Comparison of ENCODE assay signal across 8 cellular contexts in genomic region chr15:33226559-33227181, GRCh38. TPM values are rescaled to one million over a fixed set of nuclear protein-coding genes. Genes with fewer than 3 reads are reported as not detected.
A peak's percentile ranks its signal among the peaks of the same experiment; 100 is the strongest.
DNase-seq lines count a peak whose midpoint lies in the region; ATAC-seq and TF ChIP-seq lines count a peak whose summit lies in the region.

No MANE protein-coding gene starts in this region.

- TF ChIP-seq CTCF in GM12872 (IDR thresholded peaks at IDR 0.05; ENCODE audit: insufficient read depth, low read depth, low read length) (peak; percentile 69), H9 (conservative IDR thresholded peaks at IDR 0.05) (peak; percentile 66), neural progenitor cell (IDR thresholded peaks at IDR 0.05) (peak; percentile 48)

- H3F3A ChIP-seq in neural progenitor cell (ENCODE audit: low read depth), result peaks cover 4% of the 10 kb centered on the region

- no peak overlapping the region for H2BK20ac ChIP-seq in H9 (ENCODE audit: low read depth, low read length, poor library complexity, severe bottlenecking)

- no peak overlapping the region for H3K4me3 ChIP-seq in neural progenitor cell

- no peaks in the 10 kb centered on the region for H3K36me3 ChIP-seq in neural progenitor cell

- H3K79me2 ChIP-seq in H9 (ENCODE audit: insufficient read depth, low read length) (no peaks in the 10 kb centered on the region), neural progenitor cell (ENCODE audit: low read depth) (no peaks in the 10 kb centered on the region)

- H3K23me2 ChIP-seq in H9 (ENCODE audit: insufficient read length, low read depth, low read length, poor library complexity, severe bottlenecking), result no peaks in the 10 kb centered on the region

- H3K4me2 ChIP-seq in H9 (ENCODE audit: insufficient read depth, insufficient read length, low read length), result no peak overlapping the region
- no peak overlapping the region for H3K4me2 ChIP-seq in neural progenitor cell

- H3K56ac ChIP-seq in H9 (ENCODE audit: insufficient read length, low read depth, low read length), result no peak overlapping the region

- H3K18ac ChIP-seq in H9 (ENCODE audit: insufficient read length, low read depth, low read length), result no peak overlapping the region

- no peak overlapping the region for H3T11ph ChIP-seq in H9 (ENCODE audit: low read length)

- no peaks in the 10 kb centered on the region for H4K20me1 ChIP-seq in H9 (ENCODE audit: control insufficient read depth, insufficient read depth, insufficient read length)
- H4K20me1 ChIP-seq in neural progenitor cell (ENCODE audit: low read depth), result no peaks in the 10 kb centered on the region

- ATAC-seq in HG03196 (IDR thresholded peaks at IDR 0.05; ENCODE audit: unreplicated experiment), result no peak

- H3K14ac ChIP-seq in H9 (ENCODE audit: insufficient read depth, low read length), result no peak overlapping the region

- H3K4ac ChIP-seq in H9 (ENCODE audit: low read depth, low read length), result no peak overlapping the region

- peak; percentile 33 for DNase-seq in H9
- DNase-seq in NCI-H1694 treated with DMSO at 0.1 percent for 48 hours (lab: John Stamatoyannopoulos, UW), result peak; percentile 0
- DNase-seq in activated CD4-positive, alpha-beta T cell treated with anti-CD3 and anti-CD28 coated beads for 24 hours (ENCODE audit: low read depth in 2 of 2), result peak; percentile 22 to 38
- DNase-seq in dermis blood vessel endothelial cell, result peak; percentile 60
- peak; percentile 33 for DNase-seq in neural progenitor cell (ENCODE audit: low spot score)
- no peak for DNase-seq in NCI-H146 (lab: John Stamatoyannopoulos, UW)

- H3K4me1 ChIP-seq in H9 (ENCODE audit: insufficient read depth, low read length) (no peaks in the 10 kb centered on the region), neural progenitor cell (peaks cover 16% of the 10 kb centered on the region)

- no peak overlapping the region for H2BK12ac ChIP-seq in H9 (ENCODE audit: insufficient read length, low read depth, low read length)

- H3K27ac Mint-ChIP-seq in H9 (no peak overlapping the region), neural progenitor cell (no peak overlapping the region)

- no peak overlapping the region for H4K8ac ChIP-seq in H9 (replicated peaks; ENCODE audit: insufficient read length, low read depth, low read length)

- H3K9me3 Mint-ChIP-seq in H9, result no peaks in the 10 kb centered on the region
- H3K9me3 Mint-ChIP-seq in neural progenitor cell, result no peaks in the 10 kb centered on the region

- H3K27me3 ChIP-seq in H9 (ENCODE audit: insufficient read depth, low read length), result no peaks in the 10 kb centered on the region
- no peaks in the 10 kb centered on the region for H3K27me3 ChIP-seq in neural progenitor cell

- WGBS in H9 (ENCODE audit: extremely low coverage, insufficient read length, low lambda C conversion rate), result no CpG with 5 or more reads among the region's 3 CpGs

- H3K27me3 Mint-ChIP-seq in H9 (ENCODE audit: low read depth) (no peaks in the 10 kb centered on the region), neural progenitor cell (ENCODE audit: insufficient read depth, low read depth) (no peaks in the 10 kb centered on the region)

- H3K27ac ChIP-seq in H9 (ENCODE audit: insufficient read length, low read depth, low read length) (no peak overlapping the region), neural progenitor cell (no peak overlapping the region)

- H3K79me1 ChIP-seq in H9 (ENCODE audit: insufficient read depth, low read depth, low read length, poor library complexity, severe bottlenecking), result no peaks in the 10 kb centered on the region

- H3K36me3 Mint-ChIP-seq in H9 (ENCODE audit: insufficient read depth in 1 of 3, low read depth in 3 of 3), result no peaks in the 10 kb centered on the region
- H3K36me3 Mint-ChIP-seq in neural progenitor cell, result no peaks in the 10 kb centered on the region

- H3K9ac ChIP-seq in H9 (ENCODE audit: extremely low read depth, insufficient read length, low read length) (no peak overlapping the region), neural progenitor cell (no peak overlapping the region)

- no peak overlapping the region for H2AFZ ChIP-seq in H9 (ENCODE audit: low read length)
- H2AFZ ChIP-seq in neural progenitor cell (replicated peaks), result no peak overlapping the region

- no peak overlapping the region for H2AK5ac ChIP-seq in H9 (ENCODE audit: insufficient read length, low read length)

- no peak overlapping the region for H2BK15ac ChIP-seq in H9 (ENCODE audit: low read depth, low read length)

- H3K4me1 Mint-ChIP-seq in H9, result no peaks in the 10 kb centered on the region
- no peaks in the 10 kb centered on the region for H3K4me1 Mint-ChIP-seq in neural progenitor cell

- H2BK120ac ChIP-seq in H9 (ENCODE audit: low read depth, low read length, poor library complexity, severe bottlenecking), result no peak overlapping the region

- no peak overlapping the region for H2BK5ac ChIP-seq in H9 (ENCODE audit: insufficient read length, low read length)

- H4K5ac ChIP-seq in H9 (ENCODE audit: insufficient read length, low read depth, low read length), result no peak overlapping the region

- H4K91ac ChIP-seq in H9 (ENCODE audit: insufficient read length, low read depth, low read length), result no peak overlapping the region

- H3K23ac ChIP-seq in H9 (ENCODE audit: insufficient read length, low read depth, low read length), result no peak overlapping the region

- no peak overlapping the region for H3K4me3 Mint-ChIP-seq in H9
- H3K4me3 Mint-ChIP-seq in neural progenitor cell, result no peak overlapping the region

- H3K9me3 ChIP-seq in H9 (ENCODE audit: control insufficient read depth, low read depth, low read length) (no peaks in the 10 kb centered on the region), neural progenitor cell (ENCODE audit: low read depth) (no peaks in the 10 kb centered on the region)

RNA-seq across cellular contexts. Expression of gene FMN1, which starts 32.2 kb away (rescaled TPM):
- total RNA-seq in H9 (2021) (1.9 and 2.0 TPM in 2 replicates), dermis blood vessel endothelial cell (0.09 and 0.17 TPM in 2 replicates), neural progenitor cell (ENCODE audit: low replicate concordance) (2.2 and 5.7 TPM in 2 replicates)
